Comparison of ENCODE assay signal across 9 cellular contexts in genomic region chr12:8681129-8681902, GRCh38. TPM values are rescaled to one million over a fixed set of nuclear protein-coding genes. Genes with fewer than 3 reads are reported as not detected.
DNase-seq lines count a peak whose midpoint lies in the region; ATAC-seq and TF ChIP-seq lines count a peak whose summit lies in the region.
"Had no signal": no experiment of that assay in that cellular context is flagged by ENCODE, and none has a peak within 500 bp of the region (broad histone marks: within the 10 kb centered on the region; RNA-seq: fewer than 3 reads in every experiment).

No MANE protein-coding gene starts in this region.

- H3K9me3 ChIP-seq in MG63 (no peaks in the 10 kb centered on the region), body of pancreas (no peaks in the 10 kb centered on the region), tibial nerve (no peaks in the 10 kb centered on the region)

- WGBS in body of pancreas, 2 donors, result 20 to 22% methylated on average over 11 of the region's 11 CpGs
- WGBS in tibial nerve, 2 donors, result 42 to 51% methylated on average over 11 of the region's 11 CpGs

- H3K4me1 ChIP-seq in body of pancreas (peaks cover 7% of the 10 kb centered on the region), tibial nerve (peaks cover 0 to 5% (median 2%) of the 10 kb centered on the region in 4 donors)

- TF ChIP-seq EP300 in tibial nerve (IDR thresholded peaks at IDR 0.05), result peak; percentile 36 to 54

- H3K27ac ChIP-seq in body of pancreas (no peak overlapping the region), tibial nerve (peak overlapping the region in 1 of 4 donors; percentile 66)

- no peaks in the 10 kb centered on the region for H3K36me3 ChIP-seq in MG63
- no peaks in the 10 kb centered on the region for H3K36me3 ChIP-seq in body of pancreas (replicated peaks in 1 of 2; ENCODE audit: insufficient read depth in 1 of 2, low read depth in 2 of 2)
- no peaks in the 10 kb centered on the region for H3K36me3 ChIP-seq in tibial nerve

- no peaks in the 10 kb centered on the region for H3K27me3 ChIP-seq in MG63
- H3K27me3 ChIP-seq in body of pancreas, result no peaks in the 10 kb centered on the region
- H3K27me3 ChIP-seq in tibial nerve, result no peaks in the 10 kb centered on the region

- no peak for TF ChIP-seq CTCF in body of pancreas (IDR thresholded peaks at IDR 0.05)
- TF ChIP-seq CTCF in tibial nerve (IDR thresholded peaks at IDR 0.05), result no peak

- peak; percentile 49 for DNase-seq in MG63
- peak in 2 of 4 donors; percentile 23 to 49 for DNase-seq in body of pancreas
- DNase-seq in iPS-NIHi11 (ENCODE audit: low spot score), result peak; percentile 38
- DNase-seq in tibial nerve (ENCODE audit: low spot score in 2 of 2), result no peak
- no peak for DNase-seq in SK-N-DZ (ENCODE audit: low spot score)
- DNase-seq: NCI-H524 treated with DMSO at 0.1 percent for 48 hours had no signal

- ATAC-seq in body of pancreas (peak; percentile 62), HG02938 (IDR thresholded peaks at IDR 0.05; ENCODE audit: unreplicated experiment) (no peak), GM18498 (IDR thresholded peaks at IDR 0.05; ENCODE audit: unreplicated experiment) (no peak)

- H3K4me3 ChIP-seq in MG63 (no peak overlapping the region), body of pancreas (no peak overlapping the region), tibial nerve (peak overlapping the region in 1 of 4 donors; percentile 4)

- TF ChIP-seq POLR2A in body of pancreas (IDR thresholded peaks at IDR 0.05) (no peak), tibial nerve (IDR thresholded peaks at IDR 0.05) (no peak)

- intact Hi-C loops in body of pancreas (cut with DNase I), result loop anchor here (5.0 kb wide), 1 partner anchor 211 kb away; no protein-coding TSS in a partner anchor

RNA-seq across cellular contexts. Expression of gene RIMKLB, which starts 16.5 kb away (rescaled TPM):
- total RNA-seq in MG63 (2014; rRNA removed; shearing (Covaris generic); ENCODE audit: low replicate concordance), result 7.0 and 10.0 TPM in 2 replicates
- total RNA-seq in body of pancreas, result 10 to 100 TPM; 18.1 to 19.5 TPM
- total RNA-seq in tibial nerve, result 10 to 100 TPM; 53.4 to 76.6 (median 68.9) TPM
- 39.0 and 47.7 TPM in 2 replicates for polyA plus RNA-seq in SK-N-DZ (2014; cell fraction: cytosol; rRNA removed)
- 300 and 302 TPM in 2 replicates for polyA plus RNA-seq in SK-N-DZ (2014; cell fraction: nucleus; rRNA removed)

RNA-seq across cellular contexts. Expression of gene MFAP5, which starts 18.7 kb away (rescaled TPM):
- total RNA-seq in MG63 (2014; rRNA removed; shearing (Covaris generic); ENCODE audit: low replicate concordance), result 39.0 and 54.5 TPM in 2 replicates
- total RNA-seq in body of pancreas (10 to 100 TPM; 17.9 to 33.0 TPM), tibial nerve (100 to 1,000 TPM; 153 to 895 (median 613) TPM)
- not detected in 2 replicates for polyA plus RNA-seq in SK-N-DZ (2014; cell fraction: cytosol; rRNA removed)
- polyA plus RNA-seq in SK-N-DZ (2014; cell fraction: nucleus; rRNA removed), result not detected in 2 replicates
- total RNA-seq: activated CD8-positive, alpha-beta T cell treated with anti-CD3 and anti-CD28 coated beads for 36 hours had no signal

Comparison
In these comparisons a context has a peak if more than half of its experiments do, and no peak if none do; other contexts are left out.
1. DNase-seq: peak in MG63 (single experiment) and iPS-NIHi11 (single experiment); none in tibial nerve (0 of 2) and SK-N-DZ (single experiment).